Comparison of ENCODE assay signal across 9 cellular contexts in the genomic region with DNA sequence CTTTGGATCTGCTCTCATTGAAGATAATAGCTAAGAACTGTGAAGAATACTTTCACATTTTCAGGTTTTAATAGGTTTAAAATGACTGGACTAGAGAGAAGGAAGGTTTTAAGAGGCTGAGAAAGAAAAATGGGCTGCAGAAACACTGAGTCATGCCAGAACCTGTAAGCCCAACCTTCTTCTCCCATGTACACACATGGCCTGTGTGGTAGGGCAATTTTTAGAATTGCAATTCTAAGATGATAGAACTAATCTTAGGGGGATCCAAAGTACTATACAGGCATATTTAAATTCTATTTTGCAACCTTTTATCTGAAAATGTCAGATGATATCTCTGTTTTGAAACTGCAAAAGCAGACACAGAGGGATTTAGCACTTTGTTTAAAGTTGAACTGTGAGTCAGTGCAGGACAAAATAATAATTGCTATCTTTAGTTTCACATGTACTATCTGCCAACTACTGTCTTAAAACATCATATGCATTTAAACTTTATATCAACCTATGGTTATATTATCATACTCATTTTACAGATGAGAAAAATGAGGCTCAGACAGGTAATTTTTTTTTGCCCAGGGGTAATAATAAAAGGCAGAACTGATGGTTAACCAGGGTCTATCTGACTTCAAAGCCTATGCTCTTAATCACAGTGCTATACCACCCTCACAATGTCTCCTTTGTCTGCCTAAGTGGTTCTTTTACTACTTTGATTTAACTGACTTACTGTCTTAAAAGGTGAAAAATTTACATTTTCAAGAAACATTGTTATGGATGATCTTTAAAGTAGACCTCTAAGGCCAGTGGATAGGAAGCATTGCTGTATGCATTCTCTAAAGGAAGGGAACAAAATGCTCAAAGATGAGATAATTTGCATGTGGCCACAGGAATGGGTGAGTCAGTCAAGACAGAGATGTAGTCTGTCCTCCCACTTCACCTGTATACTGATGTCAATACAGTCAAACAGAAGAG. TPM values are rescaled to one million over a fixed set of nuclear protein-coding genes. Genes with fewer than 3 reads are reported as not detected.
DNase-seq lines count a peak whose midpoint lies in the region; ATAC-seq lines count a peak whose summit lies in the region.
"Had no signal": no experiment of that assay in that cellular context is flagged by ENCODE, and none has a peak within 500 bp of the region (broad histone marks: within the 10 kb centered on the region; RNA-seq: fewer than 3 reads in every experiment).

No MANE protein-coding gene starts in this region.

- H4K8ac ChIP-seq in neuronal stem cell (ENCODE audit: low read depth, low read length), result no peak overlapping the region

- no peak overlapping the region for H2AK5ac ChIP-seq in neuronal stem cell (ENCODE audit: low read depth, low read length)

- DNase-seq in NCI-H226 (peak; percentile 68), iris pigment epithelial cell (ENCODE audit: low read depth) (peak; percentile 21), neuronal stem cell (ENCODE audit: low spot score) (no peak), OCI-M2 (lab: John Stamatoyannopoulos, UW; ENCODE audit: unreplicated experiment) (no peak), G401 (ENCODE audit: low spot score) (no peak)
- no peak for DNase-seq in stimulated activated CD4-positive, alpha-beta T cell treated with anti-CD3 and anti-CD28 coated beads, Interleukin-4, amount 100 ng/mL, for 24 hours
- DNase-seq: NCI-H2029 had no signal

- H3K36me3 ChIP-seq in neuronal stem cell (replicated peaks in 1 of 2; ENCODE audit: control insufficient read depth in 2 of 2, insufficient read depth in 2 of 2, low read length in 2 of 2), result no peaks in the 10 kb centered on the region

- H3K9me3 ChIP-seq in neuronal stem cell (replicated peaks in 1 of 2; ENCODE audit: control insufficient read depth in 2 of 2, insufficient read depth in 1 of 2, low read depth in 1 of 2, low read length in 2 of 2), result no peaks in the 10 kb centered on the region

- no peak overlapping the region for H2BK12ac ChIP-seq in neuronal stem cell (ENCODE audit: low read length)

- H3K9ac ChIP-seq in neuronal stem cell (ENCODE audit: low read depth, low read length, poor library complexity), result no peak overlapping the region

- H3K27ac ChIP-seq in neuronal stem cell (replicated peaks; ENCODE audit: low read length), result no peak overlapping the region

- H3K79me1 ChIP-seq in neuronal stem cell (ENCODE audit: low read depth, low read length), result no peaks in the 10 kb centered on the region

- ATAC-seq in GM18909 (IDR thresholded peaks at IDR 0.05; ENCODE audit: poor library complexity, unreplicated experiment), result peak; percentile 84
- ATAC-seq in HG02623 (IDR thresholded peaks at IDR 0.05; ENCODE audit: unreplicated experiment), result peak; percentile 90

- no peak overlapping the region for H2AFZ ChIP-seq in neuronal stem cell (ENCODE audit: low read length)

- H3K4me1 ChIP-seq in neuronal stem cell (ENCODE audit: control insufficient read depth in 2 of 2, insufficient read depth in 1 of 2, low read depth in 1 of 2, low read length in 2 of 2), result no peaks in the 10 kb centered on the region

- H3K18ac ChIP-seq in neuronal stem cell (ENCODE audit: low read length), result no peak overlapping the region

- H3K4me2 ChIP-seq in neuronal stem cell (ENCODE audit: insufficient read depth, low read length, poor library complexity, severe bottlenecking), result no peak overlapping the region

- H3K14ac ChIP-seq in neuronal stem cell (ENCODE audit: low read length), result no peak overlapping the region

- H3K4ac ChIP-seq in neuronal stem cell (ENCODE audit: low read length), result no peak overlapping the region

- no peaks in the 10 kb centered on the region for H3K27me3 ChIP-seq in neuronal stem cell (ENCODE audit: control insufficient read depth in 3 of 3, insufficient read depth in 3 of 3, low read depth in 1 of 3, low read length in 3 of 3)

- no peak overlapping the region for H2BK5ac ChIP-seq in neuronal stem cell (ENCODE audit: low read length)

- no peak overlapping the region for H2BK120ac ChIP-seq in neuronal stem cell (ENCODE audit: low read depth, low read length)

- H2BK15ac ChIP-seq in neuronal stem cell (ENCODE audit: low read length), result no peak overlapping the region

- in situ Hi-C loops in G401 (cut with HindIII; ENCODE audit: low sequenced_read_pairs), result no loop called here

- H3K4me3 ChIP-seq in neuronal stem cell (ENCODE audit: low read length in 2 of 2), result no peak overlapping the region

- H3K23ac ChIP-seq in neuronal stem cell (ENCODE audit: low read depth, low read length, poor library complexity), result no peak overlapping the region

- H4K91ac ChIP-seq in neuronal stem cell (ENCODE audit: low read depth, low read length, poor library complexity), result no peak overlapping the region

RNA-seq across cellular contexts. Expression of gene TMPRSS11E, which starts 4.3 kb away (rescaled TPM):
- 0.01 TPM for polyA plus RNA-seq in neuronal stem cell (2013, experiment 1 of 2)
- polyA plus RNA-seq in neuronal stem cell (2013, experiment 2 of 2), result not detected
- not detected in 2 replicates for total RNA-seq in G401 (2014; rRNA removed; shearing (Covaris generic))

Comparison
In these comparisons a context has a peak if more than half of its experiments do, and no peak if none do; other contexts are left out.
1. DNase-seq: peak in NCI-H226 (single experiment) and iris pigment epithelial cell (single experiment); none in neuronal stem cell (single experiment), OCI-M2 (single experiment), stimulated activated CD4-positive, alpha-beta T cell treated with anti-CD3 and anti-CD28 coated beads, Interleukin-4, amount 100 ng/mL, for 24 hours (single experiment) and G401 (single experiment).